Comparison of ENCODE assay signal across 8 cellular contexts in genomic region chr12:95204141-95204866, GRCh38. TPM values are rescaled to one million over a fixed set of nuclear protein-coding genes. Genes with fewer than 3 reads are reported as not detected.
DNase-seq lines count a peak whose midpoint lies in the region; ATAC-seq, FAIRE-seq and TF ChIP-seq lines count a peak whose summit lies in the region.

No MANE protein-coding gene starts in this region.

- ATAC-seq in Right ventricle myocardium inferior (peak; percentile 11), K562 (peak; percentile 88)

- TF ChIP-seq CTCF in K562 (IDR thresholded peaks at IDR 0.05 in 2 of 3, conservative IDR thresholded peaks at IDR 0.05 in 1 of 3; ENCODE audit: insufficient read depth in 2 of 3, low read depth in 1 of 3, low read length in 3 of 3) (no peak), kidney epithelial cell (IDR thresholded peaks at IDR 0.05; ENCODE audit: insufficient read depth, low read length, poor library complexity, severe bottlenecking) (no peak), type B pancreatic cell (conservative IDR thresholded peaks at IDR 0.05) (no peak)

- H3K4me1 Mint-ChIP-seq in type B pancreatic cell (ENCODE audit: unreplicated experiment): peaks cover 43% of the 10 kb centered on the region

- H3K4me1 ChIP-seq in K562 (replicated peaks in 1 of 2; ENCODE audit: control insufficient read depth in 2 of 2, insufficient read depth in 2 of 2, low read length in 2 of 2): peaks cover 29 to 55% of the 10 kb centered on the region in 2 experiments

- FAIRE-seq in K562 (lab: Jason Lieb, UNC): peak; percentile 91

- peak overlapping the region; percentile 76 for H3K4me3 Mint-ChIP-seq in type B pancreatic cell

- peaks cover 32% of the 10 kb centered on the region for H3K36me3 Mint-ChIP-seq in type B pancreatic cell

- TSS peak; percentile 73 for BruUV-seq in K562 (replicated peaks; lab: Mats Ljungman, UMichigan)

- POLR2A ChIA-PET in K562 (lab: Yijun Ruan, JAX): interaction anchor here (0.7 to 1.2 kb wide), 5 partner anchors 9 to 23 kb away, joined by 3 to 4 read pairs (median 4); partner anchors contain the start of genes FGD6 and VEZT

- H3K27me3 Mint-ChIP-seq in type B pancreatic cell: no peaks in the 10 kb centered on the region

- peak overlapping the region; percentile 28 to 81; a peak in 3 of 4 replicates for H3K9ac ChIP-seq in K562 (ENCODE audit: insufficient read depth in 1 of 2, low read depth in 2 of 2, low read length in 2 of 2)

- H3K27me3 ChIP-seq in K562 (ENCODE audit: control insufficient read depth in 2 of 2, insufficient read depth in 2 of 2, low read length in 2 of 2): no peaks in the 10 kb centered on the region
- H3K27me3 ChIP-seq in kidney epithelial cell (ENCODE audit: control insufficient read depth, insufficient read depth, low read length): no peaks in the 10 kb centered on the region

- peak overlapping the region; percentile 84 for H2AFZ ChIP-seq in K562 (ENCODE audit: low read depth, low read length)

- peak; percentile 78 for TF ChIP-seq EP300 in K562 (IDR thresholded peaks at IDR 0.05; ENCODE audit: low read length)

- H3K27ac ChIP-seq in K562 (ENCODE audit: extremely low read depth, low read depth, low read length): peak overlapping the region; percentile 94

- H3K9me3 Mint-ChIP-seq in type B pancreatic cell: peaks cover 4% of the 10 kb centered on the region

- H3K4me2 ChIP-seq in K562 (ENCODE audit: insufficient read depth, low read length): peak overlapping the region; percentile 84

- H3K4me3 ChIP-seq in K562: peak overlapping the region; percentile 33
- H3K4me3 ChIP-seq in kidney epithelial cell (ENCODE audit: low read depth, low read length): no peak overlapping the region

- H3K36me3 ChIP-seq in K562 (ENCODE audit: control insufficient read depth, insufficient read depth, low read length) (no peaks in the 10 kb centered on the region; the same call in 2 of the 3 replicates), kidney epithelial cell (ENCODE audit: control insufficient read depth, insufficient read depth, low read length) (peaks cover 1% of the 10 kb centered on the region)

- intact Hi-C loops in Right ventricle myocardium inferior (cut with DNase I) (loop anchor here (5.0 kb wide), 1 partner anchor 87 kb away; no protein-coding TSS in a partner anchor), cardiac septum (cut with DNase I) (no loop called here), K562 (cut with micrococcal nuclease) (loop anchor here (2.0 kb wide), 1 partner anchor 24 kb away; no protein-coding TSS in a partner anchor)

- CTCF ChIA-PET in K562 (lab: Yijun Ruan, JAX; ENCODE audit: low intra/inter-chr PET ratio): no interaction called here

- in situ Hi-C loops in K562 (cut with MboI): no loop called here

- no peaks in the 10 kb centered on the region for H3K9me1 ChIP-seq in K562 (ENCODE audit: control insufficient read depth, insufficient read depth, low read length)

- peak overlapping the region; percentile 85 for H3K27ac Mint-ChIP-seq in type B pancreatic cell

- peak in 1 of 2 experiments; percentile 12; a peak in 1 of 4 replicates for TF ChIP-seq RAD21 in K562 (CRISPR knock-in tag; conservative IDR thresholded peaks at IDR 0.05 in 1 of 2, IDR thresholded peaks at IDR 0.05 in 1 of 2)

- 3% methylated on average over 11 of the region's 11 CpGs for WGBS in K562 (ENCODE audit: insufficient coverage, low coverage, missing lambda C conversion rate)

- peaks cover 62% of the 10 kb centered on the region for H3K79me2 ChIP-seq in K562 (ENCODE audit: control insufficient read depth, insufficient read depth, low read length)

- no peaks in the 10 kb centered on the region for H3K9me3 ChIP-seq in K562 (replicated peaks; ENCODE audit: control insufficient read depth, insufficient read depth, low read depth, low read length)

- TF ChIP-seq POLR2A in K562 (conservative IDR thresholded peaks at IDR 0.05): peak; percentile 66

- no peak for DNase-seq in Right ventricle myocardium inferior (ENCODE audit: missing footprints)
- DNase-seq in cardiac septum (ENCODE audit: low spot score): no peak
- DNase-seq in K562 (ENCODE audit: extremely low read depth in 1 of 4, low spot score in 3 of 4): peak; percentile 80 to 94 (median 86)
- peak; percentile 96 for DNase-seq in kidney epithelial cell (ENCODE audit: low read depth)
- DNase-seq in type B pancreatic cell (ENCODE audit: extremely low spot score, unreplicated experiment): no peak
- DNase-seq in NCI-H187 treated with DMSO at 0.1 percent for 48 hours (lab: John Stamatoyannopoulos, UW): no peak
- DNase-seq in activated CD4-positive, alpha-beta T cell treated with anti-CD3 and anti-CD28 coated beads for 48 hours: no peak
- DNase-seq in NK-92 treated with Interleukin-12 subunit alpha and Interleukin-12 subunit beta, amount 100 ng/mL, for 24 hours (lab: John Stamatoyannopoulos, UW): no peak

- H4K20me1 ChIP-seq in K562 (replicated peaks; ENCODE audit: control insufficient read depth, insufficient read depth, low read length): no peaks in the 10 kb centered on the region

TF ChIP-seq in K562, 482 proteins besides CTCF, POLR2A, EP300 and RAD21 (continues in another document):
- TF ChIP-seq, protein P1, sequence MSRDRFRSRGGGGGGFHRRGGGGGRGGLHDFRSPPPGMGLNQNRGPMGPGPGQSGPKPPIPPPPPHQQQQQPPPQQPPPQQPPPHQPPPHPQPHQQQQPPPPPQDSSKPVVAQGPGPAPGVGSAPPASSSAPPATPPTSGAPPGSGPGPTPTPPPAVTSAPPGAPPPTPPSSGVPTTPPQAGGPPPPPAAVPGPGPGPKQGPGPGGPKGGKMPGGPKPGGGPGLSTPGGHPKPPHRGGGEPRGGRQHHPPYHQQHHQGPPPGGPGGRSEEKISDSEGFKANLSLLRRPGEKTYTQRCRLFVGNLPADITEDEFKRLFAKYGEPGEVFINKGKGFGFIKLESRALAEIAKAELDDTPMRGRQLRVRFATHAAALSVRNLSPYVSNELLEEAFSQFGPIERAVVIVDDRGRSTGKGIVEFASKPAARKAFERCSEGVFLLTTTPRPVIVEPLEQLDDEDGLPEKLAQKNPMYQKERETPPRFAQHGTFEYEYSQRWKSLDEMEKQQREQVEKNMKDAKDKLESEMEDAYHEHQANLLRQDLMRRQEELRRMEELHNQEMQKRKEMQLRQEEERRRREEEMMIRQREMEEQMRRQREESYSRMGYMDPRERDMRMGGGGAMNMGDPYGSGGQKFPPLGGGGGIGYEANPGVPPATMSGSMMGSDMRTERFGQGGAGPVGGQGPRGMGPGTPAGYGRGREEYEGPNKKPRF (IDR thresholded peaks at IDR 0.05; ENCODE audit: low read depth, low read length): no peak

RNA-seq across cellular contexts. Expression of gene FGD6, which starts 13.0 kb away (rescaled TPM):
- total RNA-seq in Right ventricle myocardium inferior (22.2 TPM), cardiac septum (19.9 TPM), K562 (2014; rRNA removed) (4.7 and 6.4 TPM in 2 replicates), K562 (2014; rRNA removed; fragmentation: Illumina TruSeq; extraction: Trizol) (7.6 and 9.5 TPM in 2 replicates), K562 (2015; rRNA removed; fragmentation: Illumina TruSeq; extraction: Trizol) (10.0 and 11.1 TPM in 2 replicates), K562 (2021) (6.7 and 8.1 TPM in 2 replicates), kidney epithelial cell (31.5 and 40.9 TPM in 2 replicates), type B pancreatic cell (ENCODE audit: low replicate concordance) (15.8 and 27.5 TPM in 2 replicates)
- total RNA-seq in K562 (2011; cell fraction: chromatin; rRNA removed; ENCODE audit: low replicate concordance): 12.9 and 34.3 TPM in 2 replicates
- total RNA-seq in K562 (2011; cell fraction: nucleolus; rRNA removed): 5.8 and 8.0 TPM in 2 replicates
- 10.3 and 11.4 TPM in 2 replicates for total RNA-seq in K562 (2011; cell fraction: nucleoplasm; rRNA removed)
- polyA plus RNA-seq in K562 (2011; rRNA removed) (4.3 and 5.8 TPM in 2 replicates), K562 (2014; fragmentation: Illumina TruSeq; extraction: Trizol) (4.6 and 5.5 TPM in 2 replicates), K562 (2014; fragmentation: Nextera tagmentation; extraction: Ambion mirVana) (1 to 10 TPM; 1.5 to 2.1 TPM), K562 (2014; rRNA removed) (4.9 and 5.0 TPM in 2 replicates)
- 1.4 and 2.6 TPM in 2 replicates for polyA plus RNA-seq in K562 (2011; cell fraction: cytosol; rRNA removed)
- polyA plus RNA-seq in K562 (2011; cell fraction: nucleus; rRNA removed): 3.3 and 5.2 TPM in 2 replicates
- 2.6 and 3.3 TPM in 2 replicates for polyA plus RNA-seq in K562 (2012)
- 17.9 and 23.0 TPM in 2 replicates for polyA minus RNA-seq in K562 (2011; rRNA and poly(A)+ RNA removed)
- polyA minus RNA-seq in K562 (2011; cell fraction: cytosol; rRNA and poly(A)+ RNA removed): 6.0 and 10.7 TPM in 2 replicates
- polyA minus RNA-seq in K562 (2011; cell fraction: nucleus; rRNA and poly(A)+ RNA removed): 7.0 and 11.2 TPM in 2 replicates

RNA-seq across cellular contexts. Expression of gene VEZT, which starts 13.3 kb away (rescaled TPM):
- total RNA-seq in Right ventricle myocardium inferior (51.5 TPM), cardiac septum (77.4 TPM), K562 (2014; rRNA removed) (23.1 and 23.8 TPM in 2 replicates), K562 (2014; rRNA removed; fragmentation: Illumina TruSeq; extraction: Trizol) (37.1 and 45.5 TPM in 2 replicates), K562 (2015; rRNA removed; fragmentation: Illumina TruSeq; extraction: Trizol) (39.1 and 44.8 TPM in 2 replicates), K562 (2021) (24.7 and 32.2 TPM in 2 replicates), kidney epithelial cell (82.6 and 82.7 TPM in 2 replicates), type B pancreatic cell (ENCODE audit: low replicate concordance) (58.6 and 69.1 TPM in 2 replicates)
- 54.4 and 119 TPM in 2 replicates for total RNA-seq in K562 (2011; cell fraction: chromatin; rRNA removed; ENCODE audit: low replicate concordance)
- total RNA-seq in K562 (2011; cell fraction: nucleolus; rRNA removed): 24.8 and 35.1 TPM in 2 replicates
- total RNA-seq in K562 (2011; cell fraction: nucleoplasm; rRNA removed): 59.2 and 87.3 TPM in 2 replicates
- polyA plus RNA-seq in K562 (2011; rRNA removed) (53.8 and 61.5 TPM in 2 replicates), K562 (2014; fragmentation: Illumina TruSeq; extraction: Trizol) (33.2 and 44.2 TPM in 2 replicates), K562 (2014; fragmentation: Nextera tagmentation; extraction: Ambion mirVana) (10 to 100 TPM; 16.1 to 29.1 TPM), K562 (2014; rRNA removed) (27.6 and 32.6 TPM in 2 replicates)
- 17.8 and 22.4 TPM in 2 replicates for polyA plus RNA-seq in K562 (2011; cell fraction: cytosol; rRNA removed)
- polyA plus RNA-seq in K562 (2011; cell fraction: nucleus; rRNA removed): 21.8 and 26.2 TPM in 2 replicates
- 21.8 and 28.0 TPM in 2 replicates for polyA plus RNA-seq in K562 (2012)
- polyA minus RNA-seq in K562 (2011; rRNA and poly(A)+ RNA removed): 55.7 and 57.3 TPM in 2 replicates
- 9.9 and 23.3 TPM in 2 replicates for polyA minus RNA-seq in K562 (2011; cell fraction: cytosol; rRNA and poly(A)+ RNA removed)
- 23.4 and 41.7 TPM in 2 replicates for polyA minus RNA-seq in K562 (2011; cell fraction: nucleus; rRNA and poly(A)+ RNA removed)

Comparison
In these comparisons a context has a peak if more than half of its experiments do, and no peak if none do; other contexts are left out.
1. DNase-seq: peak in K562 (4 of 4) and kidney epithelial cell (single experiment); none in Right ventricle myocardium inferior (single experiment), cardiac septum (single experiment), type B pancreatic cell (single experiment), NCI-H187 treated with DMSO at 0.1 percent for 48 hours (single experiment), activated CD4-positive, alpha-beta T cell treated with anti-CD3 and anti-CD28 coated beads for 48 hours (single experiment) and NK-92 treated with Interleukin-12 subunit alpha and Interleukin-12 subunit beta, amount 100 ng/mL, for 24 hours (single experiment).